ENCODE assay signal across 16 cellular contexts in genomic region chr5:132074772-132075718, GRCh38. TPM values are rescaled to one million over a fixed set of nuclear protein-coding genes. Genes with fewer than 3 reads are reported as not detected.
DNase-seq lines count a peak whose midpoint lies in the region; ATAC-seq and TF ChIP-seq lines count a peak whose summit lies in the region.
"Had no signal": no experiment of that assay in that cellular context is flagged by ENCODE, and none has a peak within 500 bp of the region (broad histone marks: within the 10 kb centered on the region; RNA-seq: fewer than 3 reads in every experiment).

No MANE protein-coding gene starts in this region.

- H2BK12ac ChIP-seq in neuronal stem cell (ENCODE audit: low read length), result no peak overlapping the region

- no peak overlapping the region for H2BK120ac ChIP-seq in neuronal stem cell (ENCODE audit: low read depth, low read length)

- no peaks in the 10 kb centered on the region for H3K9me3 Mint-ChIP-seq in activated CD4-positive, alpha-beta T cell treated with anti-CD3 and anti-CD28 coated beads, Interleukin-2, amount 10 ng/mL, durations not matched to agents 24 days and 14 days
- H3K9me3 Mint-ChIP-seq in activated T-helper 2 cell treated with anti-CD3 and anti-CD28 coated beads, Interferon-gamma antibody, Interleukin-2, Interleukin-4, amounts not matched to agents 10 μg/mL and 5 μg/mL and 100 μg/mL, durations not matched to agents 14 hours and 24 hours and 36 hours, result no peaks in the 10 kb centered on the region
- H3K9me3 Mint-ChIP-seq: naive B cell had no signal

- no peaks in the 10 kb centered on the region; the same call in 1 of the 2 replicates for H3F3A ChIP-seq in MM.1S (ENCODE audit: insufficient read depth, low read length)

- no peaks in the 10 kb centered on the region for H3K79me1 ChIP-seq in neuronal stem cell (ENCODE audit: low read depth, low read length)

- H3K36me3 Mint-ChIP-seq in activated CD4-positive, alpha-beta T cell treated with anti-CD3 and anti-CD28 coated beads, Interleukin-2, amount 10 ng/mL, durations not matched to agents 24 days and 14 days (ENCODE audit: low read depth), result peaks cover 33% of the 10 kb centered on the region
- peaks cover 40% of the 10 kb centered on the region for H3K36me3 Mint-ChIP-seq in activated T-helper 2 cell treated with anti-CD3 and anti-CD28 coated beads, Interferon-gamma antibody, Interleukin-2, Interleukin-4, amounts not matched to agents 10 μg/mL and 5 μg/mL and 100 μg/mL, durations not matched to agents 14 hours and 24 hours and 36 hours (ENCODE audit: low read depth)
- H3K36me3 Mint-ChIP-seq: naive B cell had no signal

- intact Hi-C loops in activated CD4-positive, alpha-beta T cell treated with anti-CD3 and anti-CD28 coated beads, Interleukin-2, amount 10 ng/mL, durations not matched to agents 24 days and 14 days (cut with micrococcal nuclease), result loop anchor here (1.0 to 5.0 kb wide), 2 partner anchors 8 to 217 kb away; partner anchors contain the start of gene SLC22A4
- intact Hi-C loops in activated T-helper 2 cell treated with anti-CD3 and anti-CD28 coated beads, Interferon-gamma antibody, Interleukin-2, Interleukin-4, amounts not matched to agents 10 μg/mL and 5 μg/mL and 100 μg/mL, durations not matched to agents 14 hours and 24 hours and 36 hours (cut with micrococcal nuclease), result no loop called here

- H2AK5ac ChIP-seq in neuronal stem cell (ENCODE audit: low read depth, low read length), result peak overlapping the region; percentile 40

- H3K4me1 Mint-ChIP-seq in activated CD4-positive, alpha-beta T cell treated with anti-CD3 and anti-CD28 coated beads, Interleukin-2, amount 10 ng/mL, durations not matched to agents 24 days and 14 days, result peaks cover 86% of the 10 kb centered on the region
- peaks cover 82% of the 10 kb centered on the region for H3K4me1 Mint-ChIP-seq in activated T-helper 2 cell treated with anti-CD3 and anti-CD28 coated beads, Interferon-gamma antibody, Interleukin-2, Interleukin-4, amounts not matched to agents 10 μg/mL and 5 μg/mL and 100 μg/mL, durations not matched to agents 14 hours and 24 hours and 36 hours (ENCODE audit: low read depth)
- H3K4me1 Mint-ChIP-seq: naive B cell had no signal

- 0 out of 2 replicates have a peak overlapping the region, but pooled peaks have one; percentile 19 for H2AFZ ChIP-seq in MM.1S (ENCODE audit: low read length)
- no peak overlapping the region for H2AFZ ChIP-seq in neuronal stem cell (ENCODE audit: low read length)

- no peak overlapping the region for H2BK5ac ChIP-seq in neuronal stem cell (ENCODE audit: low read length)

- peak; percentile 77 for DNase-seq in activated CD4-positive, alpha-beta T cell treated with anti-CD3 and anti-CD28 coated beads, Interleukin-2, amount 10 ng/mL, durations not matched to agents 24 days and 14 days
- DNase-seq in activated CD4-positive, alpha-beta T cell treated with anti-CD3 and anti-CD28 coated beads, Interleukin-2, amount 50 U/mL, for 1 hour, result no peak
- DNase-seq in MM.1S (peak; percentile 24), neuronal stem cell (ENCODE audit: low spot score) (no peak), pons (ENCODE audit: low spot score) (no peak)
- no peak for DNase-seq in activated T-helper 2 cell treated with anti-CD3 and anti-CD28 coated beads, Interferon-gamma antibody, Interleukin-2, Interleukin-4, amounts not matched to agents 10 μg/mL and 5 μg/mL and 100 μg/mL, durations not matched to agents 14 hours and 24 hours and 36 hours (ENCODE audit: low spot score)
- DNase-seq: DMS79 treated with DMSO at 0.1 percent for 48 hours, naive B cell, NCI-H446, Right ventricle myocardium superior, sigmoid colon had no signal

- peaks cover 22% of the 10 kb centered on the region for H3K4me1 ChIP-seq in MM.1S (ENCODE audit: low read length)
- peaks cover 0 to 9% of the 10 kb centered on the region in 2 donors for H3K4me1 ChIP-seq in neuronal stem cell (ENCODE audit: control insufficient read depth in 2 of 2, insufficient read depth in 1 of 2, low read depth in 1 of 2, low read length in 2 of 2)
- H3K4me1 ChIP-seq: sigmoid colon had no signal

- no peaks in the 10 kb centered on the region for H3K79me2 ChIP-seq in MM.1S (ENCODE audit: low read length)

- H3K9ac ChIP-seq in MM.1S (ENCODE audit: low read length) (no peak overlapping the region), neuronal stem cell (ENCODE audit: low read depth, low read length, poor library complexity) (no peak overlapping the region)

- H2BK15ac ChIP-seq in neuronal stem cell (ENCODE audit: low read length), result peak overlapping the region; percentile 59

- no peak for TF ChIP-seq CTCF in MM.1S (IDR thresholded peaks at IDR 0.05; ENCODE audit: low read length)

- H3K27me3 ChIP-seq in MM.1S (replicated peaks; ENCODE audit: insufficient read depth, low read length), result no peaks in the 10 kb centered on the region
- no peaks in the 10 kb centered on the region for H3K27me3 ChIP-seq in neuronal stem cell (ENCODE audit: control insufficient read depth in 3 of 3, insufficient read depth in 3 of 3, low read depth in 1 of 3, low read length in 3 of 3)
- H3K27me3 ChIP-seq: sigmoid colon had no signal

- no peak overlapping the region for H3K27ac ChIP-seq in MM.1S (ENCODE audit: low read length)
- H3K27ac ChIP-seq in neuronal stem cell (replicated peaks; ENCODE audit: low read length), result no peak overlapping the region
- H3K27ac ChIP-seq: sigmoid colon had no signal

- no peak overlapping the region for H4K91ac ChIP-seq in neuronal stem cell (ENCODE audit: low read depth, low read length, poor library complexity)

- no peak overlapping the region for H3K4me3 ChIP-seq in MM.1S (ENCODE audit: low read length)
- no peak overlapping the region for H3K4me3 ChIP-seq in neuronal stem cell (ENCODE audit: low read length in 2 of 2)
- H3K4me3 ChIP-seq: sigmoid colon had no signal

- H3K27me3 Mint-ChIP-seq in activated CD4-positive, alpha-beta T cell treated with anti-CD3 and anti-CD28 coated beads, Interleukin-2, amount 10 ng/mL, durations not matched to agents 24 days and 14 days, result no peaks in the 10 kb centered on the region
- no peaks in the 10 kb centered on the region for H3K27me3 Mint-ChIP-seq in activated T-helper 2 cell treated with anti-CD3 and anti-CD28 coated beads, Interferon-gamma antibody, Interleukin-2, Interleukin-4, amounts not matched to agents 10 μg/mL and 5 μg/mL and 100 μg/mL, durations not matched to agents 14 hours and 24 hours and 36 hours (ENCODE audit: low read depth)
- H3K27me3 Mint-ChIP-seq: naive B cell had no signal

- H3K9me3 ChIP-seq in MM.1S (replicated peaks; ENCODE audit: insufficient read depth, low read length) (no peaks in the 10 kb centered on the region), neuronal stem cell (replicated peaks in 1 of 2; ENCODE audit: control insufficient read depth in 2 of 2, insufficient read depth in 1 of 2, low read depth in 1 of 2, low read length in 2 of 2) (no peaks in the 10 kb centered on the region)
- H3K9me3 ChIP-seq: sigmoid colon had no signal

- peak overlapping the region; percentile 74 for H3K18ac ChIP-seq in neuronal stem cell (ENCODE audit: low read length)

- H4K20me1 ChIP-seq in MM.1S (ENCODE audit: insufficient read depth, low read length), result no peaks in the 10 kb centered on the region

- peak overlapping the region; percentile 80 for H3K4me3 Mint-ChIP-seq in activated CD4-positive, alpha-beta T cell treated with anti-CD3 and anti-CD28 coated beads, Interleukin-2, amount 10 ng/mL, durations not matched to agents 24 days and 14 days
- H3K4me3 Mint-ChIP-seq in activated T-helper 2 cell treated with anti-CD3 and anti-CD28 coated beads, Interferon-gamma antibody, Interleukin-2, Interleukin-4, amounts not matched to agents 10 μg/mL and 5 μg/mL and 100 μg/mL, durations not matched to agents 14 hours and 24 hours and 36 hours (ENCODE audit: low read depth), result peak overlapping the region; percentile 85
- H3K4me3 Mint-ChIP-seq: naive B cell had no signal

- H3K9me2 ChIP-seq in MM.1S (replicated peaks; ENCODE audit: insufficient read depth, low read length), result no peaks in the 10 kb centered on the region

- no CpG with 5 or more reads among the region's 16 CpGs for WGBS in neuronal stem cell (ENCODE audit: extremely low coverage in 2 of 2, insufficient read length in 2 of 2, insufficient replicate concordance in 1 of 2), 2 donors

- no peak overlapping the region for H3K4ac ChIP-seq in neuronal stem cell (ENCODE audit: low read length)

- H3K27ac Mint-ChIP-seq in activated CD4-positive, alpha-beta T cell treated with anti-CD3 and anti-CD28 coated beads, Interleukin-2, amount 10 ng/mL, durations not matched to agents 24 days and 14 days, result peak overlapping the region; percentile 92
- H3K27ac Mint-ChIP-seq in activated T-helper 2 cell treated with anti-CD3 and anti-CD28 coated beads, Interferon-gamma antibody, Interleukin-2, Interleukin-4, amounts not matched to agents 10 μg/mL and 5 μg/mL and 100 μg/mL, durations not matched to agents 14 hours and 24 hours and 36 hours, result peak overlapping the region; percentile 88

- H3K23ac ChIP-seq in neuronal stem cell (ENCODE audit: low read depth, low read length, poor library complexity), result peak overlapping the region; percentile 81

- peak overlapping the region; percentile 65 for H3K14ac ChIP-seq in neuronal stem cell (ENCODE audit: low read length)

- ATAC-seq in HG03439 (IDR thresholded peaks at IDR 0.05; ENCODE audit: unreplicated experiment), result no peak
- ATAC-seq in GM18868 (IDR thresholded peaks at IDR 0.05; ENCODE audit: unreplicated experiment), result no peak

- H3K4me2 ChIP-seq in MM.1S (ENCODE audit: low read depth, low read length) (no peak overlapping the region), neuronal stem cell (ENCODE audit: insufficient read depth, low read length, poor library complexity, severe bottlenecking) (no peak overlapping the region)

- H4K8ac ChIP-seq in neuronal stem cell (ENCODE audit: low read depth, low read length), result no peak overlapping the region

- H3K36me3 ChIP-seq in MM.1S (replicated peaks; ENCODE audit: insufficient read depth, low read length), result no peaks in the 10 kb centered on the region
- H3K36me3 ChIP-seq in neuronal stem cell (replicated peaks in 1 of 2; ENCODE audit: control insufficient read depth in 2 of 2, insufficient read depth in 2 of 2, low read length in 2 of 2), result no peaks in the 10 kb centered on the region
- H3K36me3 ChIP-seq: sigmoid colon had no signal

RNA-seq across cellular contexts. Expression of gene CSF2, which starts 1.5 kb away (rescaled TPM):
- total RNA-seq in activated CD4-positive, alpha-beta T cell treated with anti-CD3 and anti-CD28 coated beads, Interleukin-2, amount 10 ng/mL, durations not matched to agents 24 days and 14 days, result 1,084 and 1,122 TPM in 2 replicates
- total RNA-seq in activated T-helper 2 cell treated with anti-CD3 and anti-CD28 coated beads, Interferon-gamma antibody, Interleukin-2, Interleukin-4, amounts not matched to agents 10 μg/mL and 5 μg/mL and 100 μg/mL, durations not matched to agents 14 hours and 24 hours and 36 hours, result 764 and 772 TPM in 2 replicates
- not detected for polyA plus RNA-seq in neuronal stem cell (2013, experiment 1 of 2)
- not detected for polyA plus RNA-seq in neuronal stem cell (2013, experiment 2 of 2)
- total RNA-seq: cerebellum, Right ventricle myocardium superior, sigmoid colon, ureter had no signal

RNA-seq across cellular contexts. Expression of gene IL3, which starts 14.6 kb away (rescaled TPM):
- 67.7 and 71.3 TPM in 2 replicates for total RNA-seq in activated CD4-positive, alpha-beta T cell treated with anti-CD3 and anti-CD28 coated beads, Interleukin-2, amount 10 ng/mL, durations not matched to agents 24 days and 14 days
- total RNA-seq in activated T-helper 2 cell treated with anti-CD3 and anti-CD28 coated beads, Interferon-gamma antibody, Interleukin-2, Interleukin-4, amounts not matched to agents 10 μg/mL and 5 μg/mL and 100 μg/mL, durations not matched to agents 14 hours and 24 hours and 36 hours, result 140 and 142 TPM in 2 replicates
- polyA plus RNA-seq in neuronal stem cell (2013, experiment 1 of 2), result not detected
- polyA plus RNA-seq in neuronal stem cell (2013, experiment 2 of 2), result not detected
- total RNA-seq: cerebellum, fibroblast of lung, Right ventricle myocardium superior, sigmoid colon, ureter had no signal
- polyA plus RNA-seq: fibroblast of lung, sigmoid colon had no signal

Comparison
In these comparisons a context has a peak if more than half of its experiments do, and no peak if none do; other contexts are left out.
1. DNase-seq: peak in activated CD4-positive, alpha-beta T cell treated with anti-CD3 and anti-CD28 coated beads, Interleukin-2, amount 10 ng/mL, durations not matched to agents 24 days and 14 days (single experiment) and MM.1S (single experiment); none in activated CD4-positive, alpha-beta T cell treated with anti-CD3 and anti-CD28 coated beads, Interleukin-2, amount 50 U/mL, for 1 hour (single experiment), activated T-helper 2 cell treated with anti-CD3 and anti-CD28 coated beads, Interferon-gamma antibody, Interleukin-2, Interleukin-4, amounts not matched to agents 10 μg/mL and 5 μg/mL and 100 μg/mL, durations not matched to agents 14 hours and 24 hours and 36 hours (single experiment), neuronal stem cell (single experiment) and pons (single experiment).